In genomic region chr2:88057437-88057844, GRCh38 we compare ENCODE assay signal across 25 cellular contexts. TPM values are rescaled to one million over a fixed set of nuclear protein-coding genes. Genes with fewer than 3 reads are reported as not detected.
DNase-seq lines count a peak whose midpoint lies in the region; ATAC-seq, FAIRE-seq and TF ChIP-seq lines count a peak whose summit lies in the region.
"Had no signal": no experiment of that assay in that cellular context is flagged by ENCODE, and none has a peak within 500 bp of the region (broad histone marks: within the 10 kb centered on the region; RNA-seq: fewer than 3 reads in every experiment).

No MANE protein-coding gene starts in this region.

- TF ChIP-seq CTCF in OCI-LY3 (IDR thresholded peaks at IDR 0.05; ENCODE audit: low read depth, low read length) (no peak), colonic mucosa (IDR thresholded peaks at IDR 0.05) (no peak)

- no peak overlapping the region for H3K4me3 ChIP-seq in OCI-LY3 (ENCODE audit: low read length)
- no peak overlapping the region for H3K4me3 ChIP-seq in colonic mucosa
- H3K4me3 ChIP-seq in small intestine (ENCODE audit: low read depth in 1 of 2, low read length in 2 of 2): no peak overlapping the region
- H3K4me3 ChIP-seq in trophoblast cell (ENCODE audit: low read depth, low read length): no peak overlapping the region
- H3K4me3 ChIP-seq: neural progenitor cell, Peyer's patch, tibial artery had no signal

- no peaks in the 10 kb centered on the region for H3K27me3 Mint-ChIP-seq in T-helper 2 cell treated with Interferon-gamma antibody and Interleukin-4, amounts not matched to agents 5 μg/mL and 100 μg/mL, for 36 hours (ENCODE audit: low read depth)
- H3K27me3 Mint-ChIP-seq: activated CD4-positive, alpha-beta T cell treated with anti-CD3 and anti-CD28 coated beads, Interleukin-2, amount 10 ng/mL, durations not matched to agents 7 days and 5 days; T-cell had no signal

- H4K8ac ChIP-seq in trophoblast cell (ENCODE audit: low read depth, low read length): no peak overlapping the region

- WGBS in small intestine, 3 donors: 60 to 72% (median 63%) methylated on average over 4 of the region's 4 CpGs
- no CpG with 5 or more reads among the region's 4 CpGs for whole genome bisulfite sequencing in trophoblast cell (ENCODE audit: extremely low coverage, insufficient coverage, insufficient read length)

- H3K79me1 ChIP-seq in trophoblast cell (ENCODE audit: low read length): peaks cover 9% of the 10 kb centered on the region

- FAIRE-seq in small intestine (lab: Jason Lieb, UNC): no peak

- intact Hi-C loops in colonic mucosa (cut with DNase I): no loop called here

- no peak overlapping the region for H3K14ac ChIP-seq in trophoblast cell (ENCODE audit: low read length)

- H4K20me1 ChIP-seq in OCI-LY3 (ENCODE audit: insufficient read depth, low read length): no peaks in the 10 kb centered on the region

- H4K91ac ChIP-seq in trophoblast cell (ENCODE audit: low read depth, low read length): no peak overlapping the region

- no peaks in the 10 kb centered on the region for H3K9me3 ChIP-seq in OCI-LY3 (ENCODE audit: insufficient read depth, low read length)
- no peaks in the 10 kb centered on the region for H3K9me3 ChIP-seq in colonic mucosa
- H3K9me3 ChIP-seq in small intestine (ENCODE audit: control insufficient read depth, low read depth): no peaks in the 10 kb centered on the region
- H3K9me3 ChIP-seq in trophoblast cell (ENCODE audit: insufficient read depth, low read depth, low read length): no peaks in the 10 kb centered on the region
- H3K9me3 ChIP-seq: Peyer's patch, tibial artery had no signal

- H2BK5ac ChIP-seq in trophoblast cell (ENCODE audit: low read depth, low read length, poor library complexity): no peak overlapping the region

- ATAC-seq in GM21515 (IDR thresholded peaks at IDR 0.05; ENCODE audit: unreplicated experiment): no peak
- ATAC-seq: left ventricle myocardium superior, sciatic nerve, T-cell had no signal

- no peak overlapping the region for H2BK12ac ChIP-seq in trophoblast cell (ENCODE audit: low read length)

- no peak overlapping the region for H2BK120ac ChIP-seq in trophoblast cell (ENCODE audit: insufficient read depth, low read length, poor library complexity)

- H3K4me3 Mint-ChIP-seq in T-helper 2 cell treated with Interferon-gamma antibody and Interleukin-4, amounts not matched to agents 5 μg/mL and 100 μg/mL, for 36 hours: peak overlapping the region; percentile 3
- H3K4me3 Mint-ChIP-seq: activated CD4-positive, alpha-beta T cell treated with anti-CD3 and anti-CD28 coated beads, Interleukin-2, amount 10 ng/mL, durations not matched to agents 7 days and 5 days had no signal

- peak overlapping the region; percentile 5 for H3K27ac Mint-ChIP-seq in T-helper 2 cell treated with Interferon-gamma antibody and Interleukin-4, amounts not matched to agents 5 μg/mL and 100 μg/mL, for 36 hours
- H3K27ac Mint-ChIP-seq: neural progenitor cell had no signal

- no peak overlapping the region for H3K4ac ChIP-seq in trophoblast cell (ENCODE audit: low read depth, low read length)

- H3K36me3 Mint-ChIP-seq in T-helper 2 cell treated with Interferon-gamma antibody and Interleukin-4, amounts not matched to agents 5 μg/mL and 100 μg/mL, for 36 hours (ENCODE audit: low read depth): peaks cover 28% of the 10 kb centered on the region

- H3K4me1 ChIP-seq in OCI-LY3 (ENCODE audit: low read length) (peaks cover 24% of the 10 kb centered on the region), colonic mucosa (peaks cover 10% of the 10 kb centered on the region), small intestine (ENCODE audit: control insufficient read depth in 2 of 2, insufficient read depth in 1 of 2, low read depth in 1 of 2, low read length in 1 of 2) (peaks cover 8 to 19% of the 10 kb centered on the region in 2 donors), trophoblast cell (ENCODE audit: control insufficient read depth in 1 of 2, insufficient read depth in 2 of 2, low read length in 2 of 2) (peaks cover 12 to 13% of the 10 kb centered on the region in 2 experiments)

- H3K27ac ChIP-seq in OCI-LY3 (ENCODE audit: low read length) (no peak overlapping the region), colonic mucosa (peak overlapping the region; percentile 95), small intestine (ENCODE audit: low read depth in 1 of 2, low read length in 1 of 2) (no peak overlapping the region), trophoblast cell (ENCODE audit: low read depth, low read length) (no peak overlapping the region)
- H3K27ac ChIP-seq: C4-2B, HL-60, neural progenitor cell, tibial artery had no signal

- H3K23ac ChIP-seq in trophoblast cell (ENCODE audit: low read length): no peak overlapping the region

- H3K4me2 ChIP-seq in OCI-LY3 (ENCODE audit: low read length) (no peak overlapping the region), trophoblast cell (ENCODE audit: low read length) (no peak overlapping the region)
- H3K4me2 ChIP-seq: neural progenitor cell had no signal

- H3K9ac ChIP-seq in OCI-LY3 (ENCODE audit: low read length) (no peak overlapping the region), colonic mucosa (ENCODE audit: low read depth in 2 of 2, low read length in 2 of 2) (peak overlapping the region in 1 of 2 donors; percentile 9), trophoblast cell (ENCODE audit: low read length) (no peak overlapping the region)
- H3K9ac ChIP-seq: neural progenitor cell had no signal

- H3K4me1 Mint-ChIP-seq in T-helper 2 cell treated with Interferon-gamma antibody and Interleukin-4, amounts not matched to agents 5 μg/mL and 100 μg/mL, for 36 hours (ENCODE audit: low read depth): peaks cover 49% of the 10 kb centered on the region

- DNase-seq in T-helper 2 cell treated with Interferon-gamma antibody and Interleukin-4, amounts not matched to agents 5 μg/mL and 100 μg/mL, for 36 hours (ENCODE audit: low spot score): no peak
- no peak for DNase-seq in T-helper 2 cell
- DNase-seq in colonic mucosa: no peak
- DNase-seq in small intestine: peak; percentile 12
- DNase-seq in NCI-H1436 treated with DMSO at 0.1 percent for 48 hours (lab: John Stamatoyannopoulos, UW): no peak
- no peak for DNase-seq in trophoblast cell
- DNase-seq: cerebellar nuclear complex; foreskin melanocyte; left ventricle myocardium superior; NCI-H187; NCI-H526; Peyer's patch; stimulated activated CD4-positive, alpha-beta T cell treated with anti-CD3 and anti-CD28 coated beads, Interleukin-2, amount 100 ng/mL, for 48 hours; T-cell; tibial artery had no signal

- H2AFZ ChIP-seq in OCI-LY3 (ENCODE audit: low read depth, low read length) (peak overlapping the region; percentile 51), trophoblast cell (ENCODE audit: insufficient read depth, low read length, poor library complexity) (no peak overlapping the region)
- H2AFZ ChIP-seq: neural progenitor cell had no signal

- no peaks in the 10 kb centered on the region for H3K9me3 Mint-ChIP-seq in T-helper 2 cell treated with Interferon-gamma antibody and Interleukin-4, amounts not matched to agents 5 μg/mL and 100 μg/mL, for 36 hours
- H3K9me3 Mint-ChIP-seq: activated CD4-positive, alpha-beta T cell treated with anti-CD3 and anti-CD28 coated beads, Interleukin-2, amount 10 ng/mL, durations not matched to agents 7 days and 5 days; neural progenitor cell; T-cell had no signal

- H3K27me3 ChIP-seq in OCI-LY3 (ENCODE audit: low read depth, low read length) (no peaks in the 10 kb centered on the region), colonic mucosa (no peaks in the 10 kb centered on the region), small intestine (ENCODE audit: control insufficient read depth in 2 of 2, insufficient read depth in 2 of 2, low read length in 2 of 2) (no peaks in the 10 kb centered on the region), trophoblast cell (ENCODE audit: insufficient read depth, low read length) (no peaks in the 10 kb centered on the region)
- H3K27me3 ChIP-seq: neural progenitor cell, Peyer's patch, tibial artery had no signal

- no peak overlapping the region for H2AK5ac ChIP-seq in trophoblast cell (ENCODE audit: low read length)

- H3K18ac ChIP-seq in trophoblast cell (ENCODE audit: low read length): no peak overlapping the region

- peaks cover 13% of the 10 kb centered on the region for H3K36me3 ChIP-seq in OCI-LY3 (replicated peaks; ENCODE audit: low read depth, low read length)
- no peaks in the 10 kb centered on the region for H3K36me3 ChIP-seq in colonic mucosa
- no peaks in the 10 kb centered on the region for H3K36me3 ChIP-seq in small intestine (ENCODE audit: control insufficient read depth in 2 of 2, insufficient read depth in 2 of 2, low read length in 2 of 2)
- no peaks in the 10 kb centered on the region for H3K36me3 ChIP-seq in trophoblast cell (ENCODE audit: control insufficient read depth in 1 of 2, insufficient read depth in 2 of 2, low read length in 2 of 2)
- H3K36me3 ChIP-seq: Peyer's patch, tibial artery had no signal

- H4K12ac ChIP-seq in trophoblast cell (ENCODE audit: low read depth, low read length): no peak overlapping the region

- H3K79me2 ChIP-seq in OCI-LY3 (ENCODE audit: low read length) (peaks cover 27% of the 10 kb centered on the region), trophoblast cell (ENCODE audit: control insufficient read depth, insufficient read depth, low read length, poor library complexity) (peaks cover 11% of the 10 kb centered on the region)

RNA-seq across cellular contexts. Expression of gene KRCC1, which starts 1.9 kb away (rescaled TPM):
- total RNA-seq in colonic mucosa: 10 to 100 TPM; 45.6 to 75.8 TPM
- 10 to 100 TPM; 35.1 to 63.1 (median 35.7) TPM for polyA plus RNA-seq in small intestine
- polyA plus RNA-seq in trophoblast cell (2013): 18.5 and 19.1 TPM in 2 replicates

RNA-seq across cellular contexts. Expression of gene SMYD1, which starts 10.2 kb away (rescaled TPM):
- total RNA-seq in colonic mucosa: 1 to 10 TPM in 1 of 2 donors, not detected in 1; 1.9 TPM
- polyA plus RNA-seq in small intestine: 1 to 10 TPM in 1 of 3 donors, under 1 TPM in 1, not detected in 1; 0.34 to 1.6 TPM
- polyA plus RNA-seq in trophoblast cell (2013): 3.2 and 4.2 TPM in 2 replicates
- total RNA-seq: A172; activated CD4-positive, alpha-beta T cell treated with anti-CD3 and anti-CD28 coated beads, Interleukin-2, amount 10 ng/mL, durations not matched to agents 7 days and 5 days; T-cell had no signal

RNA-seq across cellular contexts. Expression of gene RNU2-63P, which starts 41.1 kb away (rescaled TPM):
- 1 to 10 TPM; 2.3 to 5.7 TPM for total RNA-seq in colonic mucosa
- polyA plus RNA-seq in small intestine: not detected
- not detected in 2 replicates for polyA plus RNA-seq in trophoblast cell (2013)
- total RNA-seq: A172, left ventricle myocardium superior, LHCN-M2 had no signal
- polyA plus RNA-seq: adipose tissue had no signal
